5 cellular contexts compared by ENCODE assay signal in genomic region chr3:10713656-10714055, GRCh38.
"Had no signal": no experiment of that assay in that cellular context is flagged by ENCODE, and none has a peak within 500 bp of the region (broad histone marks: within the 10 kb centered on the region; RNA-seq: fewer than 3 reads in every experiment).

No MANE protein-coding gene starts in this region.

- DNase-seq: IMR-90 had no signal

- H3K27ac Mint-ChIP-seq: IgD-negative memory B cell had no signal

- H3K4me3 Mint-ChIP-seq: IgD-negative memory B cell had no signal

- H3K27ac ChIP-seq: HL-60 had no signal

- H3K4me3 ChIP-seq: K562 had no signal

- ATAC-seq: HepG2, K562 had no signal
